In the genomic region with DNA sequence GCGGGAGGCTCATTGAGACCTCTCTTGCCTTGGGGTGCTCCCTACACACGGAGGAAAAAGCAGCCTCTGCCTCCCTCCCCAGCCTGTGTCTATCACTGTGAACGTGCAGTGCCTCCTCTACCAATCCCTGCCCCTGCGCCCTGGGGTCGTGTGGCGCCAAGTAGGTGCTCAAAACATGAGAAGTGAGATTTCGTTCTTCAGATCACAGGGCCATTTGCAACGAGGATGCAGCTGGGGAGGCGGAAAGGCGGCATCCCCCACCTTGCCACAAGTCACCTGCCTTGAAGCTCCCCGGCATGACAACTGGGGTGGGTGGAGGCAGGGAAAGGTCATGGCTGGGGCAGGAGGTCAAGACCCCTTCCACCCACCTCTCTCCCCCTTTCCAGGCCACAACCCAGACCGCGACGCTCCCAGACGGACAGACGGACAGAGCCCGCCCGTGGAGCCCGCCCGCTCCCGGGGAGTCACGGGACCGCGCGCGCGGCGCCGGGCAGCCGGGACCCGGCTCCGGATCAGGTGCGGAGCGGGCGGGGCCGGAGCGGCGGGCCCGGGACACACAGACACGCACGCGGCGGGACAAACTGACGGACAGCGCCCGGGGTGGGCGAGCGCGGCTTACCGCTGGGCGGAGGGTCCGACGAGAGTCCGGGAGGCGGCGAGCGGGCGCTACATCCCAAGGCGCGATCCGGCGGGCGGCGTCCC, we compare ENCODE assay signal across 9 cellular contexts. TPM values are rescaled to one million over a fixed set of nuclear protein-coding genes. Genes with fewer than 3 reads are reported as not detected.
DNase-seq lines count a peak whose midpoint lies in the region; ATAC-seq and TF ChIP-seq lines count a peak whose summit lies in the region.
"Had no signal": no experiment of that assay in that cellular context is flagged by ENCODE, and none has a peak within 500 bp of the region (broad histone marks: within the 10 kb centered on the region; RNA-seq: fewer than 3 reads in every experiment).

No MANE protein-coding gene starts in this region.

- H3K9me3 Mint-ChIP-seq in activated naive CD4-positive, alpha-beta T cell treated with anti-CD3 and anti-CD28 coated beads, Interleukin-2, amount 50 U/mL, for 24 hours: no peaks in the 10 kb centered on the region
- H3K9me3 Mint-ChIP-seq: activated naive CD4-positive, alpha-beta T cell treated with anti-CD3 and anti-CD28 coated beads, Interleukin-2, amount 50 U/mL, for 72 hours had no signal

- TF ChIP-seq EP300 in SK-N-SH (IDR thresholded peaks at IDR 0.05; ENCODE audit: borderline replicate concordance in 1 of 2, low read depth in 1 of 2, low read length in 1 of 2): no peak

- H3K27me3 Mint-ChIP-seq in activated naive CD4-positive, alpha-beta T cell treated with anti-CD3 and anti-CD28 coated beads, Interleukin-2, amount 50 U/mL, for 24 hours: peaks cover 44% of the 10 kb centered on the region

- H3K9ac ChIP-seq in SK-N-SH: no peak overlapping the region

- H3K27ac ChIP-seq in SK-N-SH (ENCODE audit: low read depth in 2 of 2, low read length in 1 of 2) (no peak overlapping the region), left lung (no peak overlapping the region), thoracic aorta (no peak overlapping the region)

- H3K4me1 ChIP-seq in SK-N-SH (ENCODE audit: control insufficient read depth in 1 of 2, insufficient read depth in 2 of 2, low read depth in 1 of 2, low read length in 1 of 2): peaks cover 0 to 11% of the 10 kb centered on the region in 2 experiments; a peak in 1 of 4 replicates
- H3K4me1 ChIP-seq in left lung: peaks cover 0 to 16% of the 10 kb centered on the region in 2 donors
- peaks cover 5 to 25% of the 10 kb centered on the region in 2 donors for H3K4me1 ChIP-seq in thoracic aorta (ENCODE audit: control insufficient read depth in 1 of 2, low read depth in 2 of 2)

- no peaks in the 10 kb centered on the region for H3K79me2 ChIP-seq in SK-N-SH (ENCODE audit: insufficient read depth)

- no peaks in the 10 kb centered on the region for H3K9me3 ChIP-seq in SK-N-SH
- no peaks in the 10 kb centered on the region for H3K9me3 ChIP-seq in left lung
- no peaks in the 10 kb centered on the region for H3K9me3 ChIP-seq in thoracic aorta

- H3K4me3 ChIP-seq in SK-N-SH (ENCODE audit: low read depth in 2 of 2, low read length in 1 of 2) (peak overlapping the region in 1 of 2 experiments; percentile 22; a peak in 1 of 4 replicates), left lung (peak overlapping the region in 1 of 2 donors; percentile 28), thoracic aorta (peak overlapping the region; percentile 67)

- intact Hi-C loops in left lung (cut with DNase I): no loop called here

- no peaks in the 10 kb centered on the region for H4K20me1 ChIP-seq in SK-N-SH (ENCODE audit: insufficient read depth)

- H3K4me2 ChIP-seq in SK-N-SH: no peak overlapping the region

- DNase-seq in SK-N-SH (peak; percentile 54), left lung (no peak), thoracic aorta (ENCODE audit: low spot score) (no peak), putamen (ENCODE audit: low spot score) (no peak), medulla oblongata (ENCODE audit: extremely low spot score) (no peak)

- ATAC-seq in SK-N-SH treated with all-trans-retinoic acid at 6 μM for 48 hours: no peak
- peak; percentile 28 for ATAC-seq in left lung
- no peak for ATAC-seq in thoracic aorta (ENCODE audit: insufficient number of reproducible peaks, low FRiP score, low read depth)
- ATAC-seq in GM21825 (IDR thresholded peaks at IDR 0.05; ENCODE audit: unreplicated experiment): no peak

- H3K36me3 ChIP-seq in SK-N-SH (replicated peaks in 1 of 2; ENCODE audit: control insufficient read depth in 1 of 2, insufficient read depth in 2 of 2, low read length in 1 of 2) (no peaks in the 10 kb centered on the region), left lung (no peaks in the 10 kb centered on the region), thoracic aorta (no peaks in the 10 kb centered on the region)

- peaks cover 15% of the 10 kb centered on the region for H3K4me1 Mint-ChIP-seq in activated naive CD4-positive, alpha-beta T cell treated with anti-CD3 and anti-CD28 coated beads, Interleukin-2, amount 50 U/mL, for 24 hours

- H3K9me2 ChIP-seq in SK-N-SH: no peaks in the 10 kb centered on the region

- no peaks in the 10 kb centered on the region; the same call in 1 of the 2 replicates for H3K27me3 ChIP-seq in SK-N-SH (ENCODE audit: insufficient read depth)
- peaks cover 41 to 97% of the 10 kb centered on the region in 2 donors for H3K27me3 ChIP-seq in left lung
- peaks cover 6% of the 10 kb centered on the region for H3K27me3 ChIP-seq in thoracic aorta (replicated peaks; ENCODE audit: insufficient read depth)

- POLR2A ChIA-PET in SK-N-SH (lab: Yijun Ruan, JAX): no interaction called here

- no peak overlapping the region for H3K27ac Mint-ChIP-seq in activated naive CD4-positive, alpha-beta T cell treated with anti-CD3 and anti-CD28 coated beads, Interleukin-2, amount 50 U/mL, for 24 hours
- H3K27ac Mint-ChIP-seq: activated naive CD4-positive, alpha-beta T cell treated with anti-CD3 and anti-CD28 coated beads, Interleukin-2, amount 50 U/mL, for 72 hours had no signal

- no peak for TF ChIP-seq CTCF in SK-N-SH (IDR thresholded peaks at IDR 0.05)
- TF ChIP-seq CTCF in left lung (IDR thresholded peaks at IDR 0.05): no peak
- TF ChIP-seq CTCF in thoracic aorta (IDR thresholded peaks at IDR 0.05): no peak

- no peak for TF ChIP-seq RAD21 in SK-N-SH (IDR thresholded peaks at IDR 0.05; ENCODE audit: low read length)

- H3F3A ChIP-seq in SK-N-SH (replicated peaks; ENCODE audit: insufficient read depth): no peaks in the 10 kb centered on the region

- WGBS in SK-N-SH (ENCODE audit: low lambda C conversion rate): no CpG with 5 or more reads among the region's 64 CpGs

- H2AFZ ChIP-seq in SK-N-SH (ENCODE audit: low read depth): no peak overlapping the region

- peak overlapping the region; percentile 82 for H3K4me3 Mint-ChIP-seq in activated naive CD4-positive, alpha-beta T cell treated with anti-CD3 and anti-CD28 coated beads, Interleukin-2, amount 50 U/mL, for 24 hours

- H3K36me3 Mint-ChIP-seq in activated naive CD4-positive, alpha-beta T cell treated with anti-CD3 and anti-CD28 coated beads, Interleukin-2, amount 50 U/mL, for 24 hours: no peaks in the 10 kb centered on the region

- CTCF ChIA-PET in SK-N-SH (lab: Yijun Ruan, JAX): no interaction called here

TF ChIP-seq in SK-N-SH, 30 proteins besides CTCF, POLR2A, EP300 and RAD21 (continues in another document):
- no peak for TF ChIP-seq GABPA (IDR thresholded peaks at IDR 0.05; ENCODE audit: low read depth)
- TF ChIP-seq CHD2 (IDR thresholded peaks at IDR 0.05; ENCODE audit: low read length, partially characterized antibody): no peak
- TF ChIP-seq SMC3 (IDR thresholded peaks at IDR 0.05; ENCODE audit: low read depth, low read length): no peak
- TF ChIP-seq TCF12 (IDR thresholded peaks at IDR 0.05): no peak
- TF ChIP-seq, protein P1, sequence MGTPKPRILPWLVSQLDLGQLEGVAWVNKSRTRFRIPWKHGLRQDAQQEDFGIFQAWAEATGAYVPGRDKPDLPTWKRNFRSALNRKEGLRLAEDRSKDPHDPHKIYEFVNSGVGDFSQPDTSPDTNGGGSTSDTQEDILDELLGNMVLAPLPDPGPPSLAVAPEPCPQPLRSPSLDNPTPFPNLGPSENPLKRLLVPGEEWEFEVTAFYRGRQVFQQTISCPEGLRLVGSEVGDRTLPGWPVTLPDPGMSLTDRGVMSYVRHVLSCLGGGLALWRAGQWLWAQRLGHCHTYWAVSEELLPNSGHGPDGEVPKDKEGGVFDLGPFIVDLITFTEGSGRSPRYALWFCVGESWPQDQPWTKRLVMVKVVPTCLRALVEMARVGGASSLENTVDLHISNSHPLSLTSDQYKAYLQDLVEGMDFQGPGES (IDR thresholded peaks at IDR 0.05; ENCODE audit: low read depth, low read length): no peak
- TF ChIP-seq ELF1 (IDR thresholded peaks at IDR 0.05): no peak
- TF ChIP-seq JUND (IDR thresholded peaks at IDR 0.05): no peak
- TF ChIP-seq GATA2 (CRISPR knock-in tag; IDR thresholded peaks at IDR 0.05): no peak
- TF ChIP-seq NFIC (IDR thresholded peaks at IDR 0.05; ENCODE audit: borderline replicate concordance): no peak
- TF ChIP-seq YY1 (IDR thresholded peaks at IDR 0.05; ENCODE audit: low read depth): no peak

TF ChIP-seq in SK-N-SH treated with all-trans-retinoic acid at 6 μM for 48 hours, 23 proteins besides CTCF, POLR2A, EP300 and RAD21 (continues in another document):
- no peak for TF ChIP-seq PPARA (CRISPR knock-in tag; IDR thresholded peaks at IDR 0.05; ENCODE audit: borderline replicate concordance)
- TF ChIP-seq ZNF8 (CRISPR knock-in tag; IDR thresholded peaks at IDR 0.05): no peak
- no peak for TF ChIP-seq BACH2 (CRISPR knock-in tag; IDR thresholded peaks at IDR 0.05; ENCODE audit: borderline replicate concordance)
- TF ChIP-seq CSDC2 (CRISPR knock-in tag; IDR thresholded peaks at IDR 0.05): no peak
- no peak for TF ChIP-seq ZC3H10 (CRISPR knock-in tag; IDR thresholded peaks at IDR 0.05)
- no peak for TF ChIP-seq SNAI2 (CRISPR knock-in tag; IDR thresholded peaks at IDR 0.05)
- TF ChIP-seq OSR1 (CRISPR knock-in tag; IDR thresholded peaks at IDR 0.05): no peak
- TF ChIP-seq CSRNP3 (CRISPR knock-in tag; IDR thresholded peaks at IDR 0.05): no peak
- no peak for TF ChIP-seq TOX (CRISPR knock-in tag; IDR thresholded peaks at IDR 0.05; ENCODE audit: borderline replicate concordance)

RNA-seq across cellular contexts. Expression of gene KCNJ4, which starts 0.5 kb away (rescaled TPM):
- not detected in 2 replicates for polyA plus RNA-seq in SK-N-SH (2012; rRNA removed)
- polyA plus RNA-seq in SK-N-SH (2012; cell fraction: cytosol; rRNA removed): not detected in 2 replicates
- polyA plus RNA-seq in SK-N-SH (2012; cell fraction: nucleus; rRNA removed): not detected in 2 replicates
- not detected for total RNA-seq in left lung
- not detected for total RNA-seq in thoracic aorta
- total RNA-seq: activated naive CD4-positive, alpha-beta T cell treated with anti-CD3 and anti-CD28 coated beads, Interleukin-2, amount 50 U/mL, for 72 hours had no signal

RNA-seq across cellular contexts. Expression of gene KDELR3, which starts 13.4 kb away (rescaled TPM):
- polyA plus RNA-seq in SK-N-SH (2012; rRNA removed): 16.5 and 17.1 TPM in 2 replicates
- polyA plus RNA-seq in SK-N-SH (2012; cell fraction: cytosol; rRNA removed): 17.9 and 19.3 TPM in 2 replicates
- polyA plus RNA-seq in SK-N-SH (2012; cell fraction: nucleus; rRNA removed): 7.7 and 13.2 TPM in 2 replicates
- total RNA-seq in left lung (10 to 100 TPM; 25.9 to 53.8 TPM), thoracic aorta (10 to 100 TPM; 16.8 to 52.9 TPM)

RNA-seq across cellular contexts. Expression of gene DDX17, which starts 51.6 kb away (rescaled TPM):
- 111 and 178 TPM in 2 replicates for polyA plus RNA-seq in SK-N-SH (2012; rRNA removed)
- 76.6 and 90.6 TPM in 2 replicates for polyA plus RNA-seq in SK-N-SH (2012; cell fraction: cytosol; rRNA removed)
- polyA plus RNA-seq in SK-N-SH (2012; cell fraction: nucleus; rRNA removed): 338 and 400 TPM in 2 replicates
- total RNA-seq in left lung: 100 to 1,000 TPM; 384 to 410 TPM
- 100 to 1,000 TPM; 663 to 682 TPM for total RNA-seq in thoracic aorta
